In genomic region chr2:156332452-156333273, GRCh38 we compare ENCODE assay signal across 8 cellular contexts. TPM values are rescaled to one million over a fixed set of nuclear protein-coding genes. Genes with fewer than 3 reads are reported as not detected.
DNase-seq lines count a peak whose midpoint lies in the region; ATAC-seq, FAIRE-seq and TF ChIP-seq lines count a peak whose summit lies in the region.

Gene NR4A2 (minus strand): TSS chr2:156332721. CDS start chr2:156330186, 2,535 bp downstream.

- peak within 1 kb of the TSS; percentile 87 for H3K4me3 ChIP-seq in A549

- H3K4me1 ChIP-seq in A549: peaks cover 29% of the 10 kb centered on the region

- 2% methylated on average over 55 of the region's 76 CpGs for WGBS in A549 (ENCODE audit: missing lambda C conversion rate)

- TF ChIP-seq EP300 in A549 (IDR thresholded peaks at IDR 0.05): no peak

- POLR2A ChIA-PET in A549 (lab: Yijun Ruan, JAX): interaction anchor here (1.0 to 4.3 kb wide), 3 partner anchors 8 to 10 kb away, joined by 3 to 22 read pairs (median 4); no protein-coding TSS in a partner anchor

- H3K9me3 ChIP-seq in A549: no peaks in the 10 kb centered on the region

- no peak for TF ChIP-seq CTCF in A549 (IDR thresholded peaks at IDR 0.05)

- CTCF ChIA-PET in A549 (lab: Yijun Ruan, JAX): interaction anchor here (1.1 to 2.0 kb wide), 6 partner anchors 14 to 861 kb away, joined by 3 to 7 read pairs (median 4); no protein-coding TSS in a partner anchor

- no peak for FAIRE-seq in A549 (lab: Jason Lieb, UNC)

- H3K27ac ChIP-seq in A549: peak within 1 kb of the TSS; percentile 98
- H3K27ac ChIP-seq in caudate nucleus (ENCODE audit: low read depth, low read length): peak within 1 kb of the TSS; percentile 94

- peak; percentile 80 to 93 for DNase-seq in A549 (ENCODE audit: low read depth in 1 of 2, low spot score in 1 of 2)
- DNase-seq in NCI-H226: peak; percentile 87
- peak; percentile 66 to 79 (median 72) for DNase-seq in activated CD4-positive, CD25-positive, alpha-beta regulatory T cell (lab: John Stamatoyannopoulos, UW)
- peak in 60 of 61 donors; percentile 5 to 95 (median 70) for DNase-seq in caudate nucleus (lab: John Stamatoyannopoulos, UW)
- DNase-seq in islet precursor cell: peak; percentile 90
- peak; percentile 78 to 85 (median 80) for DNase-seq in stimulated activated CD4-positive, alpha-beta T cell treated with anti-CD3 and anti-CD28 coated beads, Interleukin-12 subunit alpha, Interleukin-12 subunit beta, amount 100 ng/mL, for 48 hours (ENCODE audit: low read depth in 2 of 3, low spot score in 1 of 3)

- peak; percentile 66 for TF ChIP-seq POLR2A in A549 (IDR thresholded peaks at IDR 0.05; ENCODE audit: low read length)

- peak within 1 kb of the TSS; percentile 96 for H3K4me2 ChIP-seq in A549

- no peak for TF ChIP-seq RAD21 in A549 (conservative IDR thresholded peaks at IDR 0.05 in 1 of 2, IDR thresholded peaks at IDR 0.05 in 1 of 2)

- ATAC-seq in A549 (peak; percentile 69 to 82), GM18867 (IDR thresholded peaks at IDR 0.05; ENCODE audit: unreplicated experiment) (peak; percentile 79), HG03097 (IDR thresholded peaks at IDR 0.05; ENCODE audit: low FRiP score, unreplicated experiment) (peak; percentile 57)

TF ChIP-seq in A549, 52 proteins besides CTCF, POLR2A, EP300 and RAD21:
- TF ChIP-seq, protein P1, sequence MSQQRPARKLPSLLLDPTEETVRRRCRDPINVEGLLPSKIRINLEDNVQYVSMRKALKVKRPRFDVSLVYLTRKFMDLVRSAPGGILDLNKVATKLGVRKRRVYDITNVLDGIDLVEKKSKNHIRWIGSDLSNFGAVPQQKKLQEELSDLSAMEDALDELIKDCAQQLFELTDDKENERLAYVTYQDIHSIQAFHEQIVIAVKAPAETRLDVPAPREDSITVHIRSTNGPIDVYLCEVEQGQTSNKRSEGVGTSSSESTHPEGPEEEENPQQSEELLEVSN (IDR thresholded peaks at IDR 0.05; ENCODE audit: borderline replicate concordance, low read depth): peak; percentile 90
- TF ChIP-seq ZC3H11A (IDR thresholded peaks at IDR 0.05) (no peak), HOXA7 (CRISPR knock-in tag; IDR thresholded peaks at IDR 0.05) (peak; percentile 67; the same call in 1 of the 2 replicates), SMC3 (IDR thresholded peaks at IDR 0.05) (no peak), RARB (CRISPR knock-in tag; IDR thresholded peaks at IDR 0.05) (0 out of 2 replicates have a peak, but pooled peaks have one; percentile 22), CBX8 (IDR thresholded peaks at IDR 0.05) (no peak), JUN (IDR thresholded peaks at IDR 0.05) (0 out of 5 replicates have a peak, but pooled peaks of 1 of the 2 experiments have one; percentile 21), ATOH8 (CRISPR knock-in tag; IDR thresholded peaks at IDR 0.05; ENCODE audit: low read depth) (peak; percentile 77; the same call in 1 of the 2 replicates), RFX5 (IDR thresholded peaks at IDR 0.05) (no peak; the same call in 1 of the 2 replicates), PHF8 (IDR thresholded peaks at IDR 0.05; ENCODE audit: borderline replicate concordance, low read depth) (peak; percentile 29; the same call in 1 of the 2 replicates), RCOR1 (IDR thresholded peaks at IDR 0.05; ENCODE audit: low read depth, low read length) (no peak), HOXB5 (CRISPR knock-in tag; IDR thresholded peaks at IDR 0.05) (peak; percentile 68; the same call in 1 of the 2 replicates), TFCP2L1 (CRISPR knock-in tag; IDR thresholded peaks at IDR 0.05) (peak; percentile 73; the same call in 1 of the 2 replicates), FOSB (CRISPR knock-in tag; IDR thresholded peaks at IDR 0.05) (peak; percentile 36; the same call in 1 of the 2 replicates), MAX (IDR thresholded peaks at IDR 0.05) (peak; percentile 84), GATA3 (IDR thresholded peaks at IDR 0.05; ENCODE audit: borderline replicate concordance) (peak; percentile 17; the same call in 1 of the 2 replicates), MYC (IDR thresholded peaks at IDR 0.05; ENCODE audit: borderline replicate concordance, low read length) (peak; percentile 26; the same call in 1 of the 2 replicates), HES2 (IDR thresholded peaks at IDR 0.05) (no peak)
- TF ChIP-seq, protein P2, sequence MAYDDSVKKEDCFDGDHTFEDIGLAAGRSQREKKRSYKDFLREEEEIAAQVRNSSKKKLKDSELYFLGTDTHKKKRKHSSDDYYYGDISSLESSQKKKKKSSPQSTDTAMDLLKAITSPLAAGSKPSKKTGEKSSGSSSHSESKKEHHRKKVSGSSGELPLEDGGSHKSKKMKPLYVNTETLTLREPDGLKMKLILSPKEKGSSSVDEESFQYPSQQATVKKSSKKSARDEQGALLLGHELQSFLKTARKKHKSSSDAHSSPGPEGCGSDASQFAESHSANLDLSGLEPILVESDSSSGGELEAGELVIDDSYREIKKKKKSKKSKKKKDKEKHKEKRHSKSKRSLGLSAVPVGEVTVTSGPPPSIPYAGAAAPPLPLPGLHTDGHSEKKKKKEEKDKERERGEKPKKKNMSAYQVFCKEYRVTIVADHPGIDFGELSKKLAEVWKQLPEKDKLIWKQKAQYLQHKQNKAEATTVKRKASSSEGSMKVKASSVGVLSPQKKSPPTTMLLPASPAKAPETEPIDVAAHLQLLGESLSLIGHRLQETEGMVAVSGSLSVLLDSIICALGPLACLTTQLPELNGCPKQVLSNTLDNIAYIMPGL (CRISPR knock-in tag; IDR thresholded peaks at IDR 0.05; ENCODE audit: borderline replicate concordance): 0 out of 2 replicates have a peak, but pooled peaks have one; percentile 45
- TF ChIP-seq, protein P3, sequence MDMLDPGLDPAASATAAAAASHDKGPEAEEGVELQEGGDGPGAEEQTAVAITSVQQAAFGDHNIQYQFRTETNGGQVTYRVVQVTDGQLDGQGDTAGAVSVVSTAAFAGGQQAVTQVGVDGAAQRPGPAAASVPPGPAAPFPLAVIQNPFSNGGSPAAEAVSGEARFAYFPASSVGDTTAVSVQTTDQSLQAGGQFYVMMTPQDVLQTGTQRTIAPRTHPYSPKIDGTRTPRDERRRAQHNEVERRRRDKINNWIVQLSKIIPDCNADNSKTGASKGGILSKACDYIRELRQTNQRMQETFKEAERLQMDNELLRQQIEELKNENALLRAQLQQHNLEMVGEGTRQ (IDR thresholded peaks at IDR 0.05): peak; percentile 3; the same call in 1 of the 2 replicates

RNA-seq across cellular contexts. Expression of gene NR4A2, which starts in this region (rescaled TPM):
- polyA plus RNA-seq in A549 (2011; rRNA removed) (7.3 and 9.7 TPM in 2 replicates), A549 (2017; fragmentation: RNase III; extraction: RNeasy Plus Mini Kit Qiagen cat#74134 plus additional on column Dnase treatment) (1.2 to 2.3 TPM (median 1.9 TPM) in 3 replicates)
- polyA plus RNA-seq in A549 (2012; cell fraction: cytosol; rRNA removed): 6.7 and 12.4 TPM in 2 replicates
- polyA plus RNA-seq in A549 (2012; cell fraction: nucleus; rRNA removed): 40.9 and 44.7 TPM in 2 replicates
- 23.9 and 29.1 TPM in 2 replicates for polyA minus RNA-seq in A549 (2011; rRNA and poly(A)+ RNA removed)

Comparison
In these comparisons a context has a peak if more than half of its experiments do, and no peak if none do; other contexts are left out.
1. Peak in every context shown above with its lines: DNase-seq, ATAC-seq, H3K4me3 ChIP-seq and H3K27ac ChIP-seq.